Comparison of ENCODE assay signal across 31 cellular contexts in the genomic region with DNA sequence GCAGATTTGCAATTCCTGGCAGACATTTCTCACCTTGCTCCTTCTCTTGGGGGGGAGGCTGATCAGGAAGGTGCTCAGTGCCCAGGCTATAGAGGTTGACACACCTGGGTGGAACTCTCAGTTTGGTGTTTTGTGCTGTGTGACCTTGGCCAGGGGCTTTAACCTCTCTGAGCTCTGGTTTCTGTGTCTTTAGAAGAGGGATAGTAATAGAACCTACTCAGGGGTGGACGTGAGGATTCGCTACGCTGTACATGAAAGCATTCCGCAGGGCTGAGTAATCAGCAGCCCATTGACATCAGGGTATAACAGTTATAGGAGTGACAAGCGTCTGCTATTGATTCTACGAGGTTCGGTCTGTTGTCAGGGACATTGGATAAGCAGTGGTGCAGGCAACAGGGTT.
DNase-seq lines count a peak whose midpoint lies in the region; ATAC-seq, FAIRE-seq and TF ChIP-seq lines count a peak whose summit lies in the region.
"Had no signal": no experiment of that assay in that cellular context is flagged by ENCODE, and none has a peak within 500 bp of the region (broad histone marks: within the 10 kb centered on the region; RNA-seq: fewer than 3 reads in every experiment).

No MANE protein-coding gene starts in this region.

- TF ChIP-seq POLR2A in lower leg skin (IDR thresholded peaks at IDR 0.05) (no peak), erythroblast (IDR thresholded peaks at IDR 0.05; ENCODE audit: low read length) (no peak)

- intact Hi-C loops in lower leg skin (cut with DNase I; ENCODE audit: low total_unique reads) = no loop called here

- H3K27me3 ChIP-seq in bronchial epithelial cell (ENCODE audit: control insufficient read depth, insufficient read depth, low read length) = no peaks in the 10 kb centered on the region
- H3K27me3 ChIP-seq in smooth muscle cell (ENCODE audit: low read depth) = no peaks in the 10 kb centered on the region
- H3K27me3 ChIP-seq: BLaER1 treated with 17β-estradiol and CSF1 and Interleukin-3, amounts not matched to agents 10 nM and 100 nM had no signal

- ATAC-seq in natural killer cell treated with Interleukin-12 subunit alpha and Interleukin-12 subunit beta and Interleukin-15 and Interleukin-18, amount 100 ng/mL, for 72 hours = no peak
- ATAC-seq: left ventricle myocardium superior; naive thymus-derived CD8-positive, alpha-beta T cell; stimulated activated naive B cell treated with anti-CD40 and anti-IgM and Interleukin-4, amounts not matched to agents 10 μg/mL and 1 μg/mL and 100 μg/mL, for 72 hours had no signal

- H3K4me2 ChIP-seq in smooth muscle cell = no peak overlapping the region
- H3K4me2 ChIP-seq: PC-9 had no signal

- H3K27ac Mint-ChIP-seq in nephron = peak overlapping the region; percentile 28 to 36 (median 30)
- no peak overlapping the region for H3K27ac Mint-ChIP-seq in natural killer cell treated with Interleukin-12 subunit alpha and Interleukin-12 subunit beta and Interleukin-15 and Interleukin-18, amount 100 ng/mL, for 72 hours
- H3K27ac Mint-ChIP-seq: activated CD4-positive, alpha-beta memory T cell treated with anti-CD3 and anti-CD28 coated beads, Interleukin-2, amount 10 ng/mL, durations not matched to agents 7 days and 5 days; activated naive CD4-positive, alpha-beta T cell treated with anti-CD3 and anti-CD28 coated beads for 36 hours; naive thymus-derived CD8-positive, alpha-beta T cell; stimulated activated naive B cell treated with anti-CD40 and anti-IgM and Interleukin-4, amounts not matched to agents 10 μg/mL and 1 μg/mL and 100 μg/mL, for 72 hours; type B pancreatic cell had no signal

- TF ChIP-seq CTCF in bronchial epithelial cell (IDR thresholded peaks at IDR 0.05; ENCODE audit: insufficient read depth, low read length, severe bottlenecking) (no peak), nephron (IDR thresholded peaks at IDR 0.05; ENCODE audit: unreplicated experiment in 3 of 3) (no peak), smooth muscle cell (IDR thresholded peaks at IDR 0.05; ENCODE audit: borderline replicate concordance, insufficient read depth, poor library complexity, severe bottlenecking) (no peak), lower leg skin (IDR thresholded peaks at IDR 0.05) (no peak)

- DNase-seq in EH (ENCODE audit: low read depth) = peak; percentile 17
- DNase-seq in LoVo (ENCODE audit: low spot score) = peak; percentile 31
- DNase-seq in bronchial epithelial cell (ENCODE audit: low read depth) = peak; percentile 23
- DNase-seq in natural killer cell treated with Interleukin-12 subunit alpha and Interleukin-12 subunit beta and Interleukin-15 and Interleukin-18, amount 100 ng/mL, for 72 hours (ENCODE audit: low spot score) = no peak
- no peak for DNase-seq in smooth muscle cell (lab: John Stamatoyannopoulos, UW; ENCODE audit: unreplicated experiment)
- DNase-seq in lower leg skin (ENCODE audit: low spot score in 2 of 2) = no peak
- DNase-seq in erythroblast (lab: John Stamatoyannopoulos, UW) = no peak
- DNase-seq: activated CD4-positive, alpha-beta memory T cell treated with anti-CD3 and anti-CD28 coated beads, Interleukin-2, amount 10 ng/mL, durations not matched to agents 7 days and 5 days; activated CD8-positive, alpha-beta memory T cell treated with anti-CD3 and anti-CD28 coated beads, Interleukin-2, amount 50 U/mL, for 4 hours; activated naive CD4-positive, alpha-beta T cell treated with anti-CD3 and anti-CD28 coated beads for 36 hours; adrenal gland; dorsolateral prefrontal cortex; left ventricle myocardium superior; naive thymus-derived CD8-positive, alpha-beta T cell; NCI-H146; NCI-H226; NCI-H526 treated with DMSO at 0.1 percent for 48 hours; NK-92 treated with Interleukin-12 subunit alpha and Interleukin-12 subunit beta, amount 100 ng/mL, for 24 hours; PC-9; Right ventricle myocardium superior; stimulated activated naive B cell treated with anti-CD40 and anti-IgM and Interleukin-4, amounts not matched to agents 10 μg/mL and 1 μg/mL and 100 μg/mL, for 72 hours; substantia nigra; T-helper 2 cell had no signal

- H3K4me1 ChIP-seq in smooth muscle cell (ENCODE audit: low read depth) = no peaks in the 10 kb centered on the region
- H3K4me1 ChIP-seq: adrenal gland, Caco-2 had no signal

- H2AFZ ChIP-seq in smooth muscle cell (ENCODE audit: low read depth) = no peak overlapping the region
- H2AFZ ChIP-seq: PC-9 had no signal

- H3K9me3 Mint-ChIP-seq in nephron = no peaks in the 10 kb centered on the region
- no peaks in the 10 kb centered on the region for H3K9me3 Mint-ChIP-seq in natural killer cell treated with Interleukin-12 subunit alpha and Interleukin-12 subunit beta and Interleukin-15 and Interleukin-18, amount 100 ng/mL, for 72 hours
- H3K9me3 Mint-ChIP-seq: activated CD4-positive, alpha-beta memory T cell treated with anti-CD3 and anti-CD28 coated beads, Interleukin-2, amount 10 ng/mL, durations not matched to agents 7 days and 5 days; activated naive CD4-positive, alpha-beta T cell treated with anti-CD3 and anti-CD28 coated beads for 36 hours; naive thymus-derived CD8-positive, alpha-beta T cell; stimulated activated naive B cell treated with anti-CD40 and anti-IgM and Interleukin-4, amounts not matched to agents 10 μg/mL and 1 μg/mL and 100 μg/mL, for 72 hours; type B pancreatic cell had no signal

- H3K36me3 Mint-ChIP-seq in nephron (ENCODE audit: low read depth) = no peaks in the 10 kb centered on the region
- no peaks in the 10 kb centered on the region for H3K36me3 Mint-ChIP-seq in natural killer cell treated with Interleukin-12 subunit alpha and Interleukin-12 subunit beta and Interleukin-15 and Interleukin-18, amount 100 ng/mL, for 72 hours
- H3K36me3 Mint-ChIP-seq: naive thymus-derived CD8-positive, alpha-beta T cell; stimulated activated naive B cell treated with anti-CD40 and anti-IgM and Interleukin-4, amounts not matched to agents 10 μg/mL and 1 μg/mL and 100 μg/mL, for 72 hours; type B pancreatic cell had no signal

- H3K27me3 Mint-ChIP-seq in nephron (ENCODE audit: low read depth) = peaks cover 5% of the 10 kb centered on the region
- H3K27me3 Mint-ChIP-seq in natural killer cell treated with Interleukin-12 subunit alpha and Interleukin-12 subunit beta and Interleukin-15 and Interleukin-18, amount 100 ng/mL, for 72 hours = peaks cover 9 to 16% of the 10 kb centered on the region in 2 donors

- H3K4me1 Mint-ChIP-seq in nephron = peaks cover 37% of the 10 kb centered on the region
- H3K4me1 Mint-ChIP-seq in natural killer cell treated with Interleukin-12 subunit alpha and Interleukin-12 subunit beta and Interleukin-15 and Interleukin-18, amount 100 ng/mL, for 72 hours (ENCODE audit: low read depth in 2 of 2) = no peaks in the 10 kb centered on the region
- H3K4me1 Mint-ChIP-seq: stimulated activated naive B cell treated with anti-CD40 and anti-IgM and Interleukin-4, amounts not matched to agents 10 μg/mL and 1 μg/mL and 100 μg/mL, for 72 hours had no signal

- H3K4me3 ChIP-seq in bronchial epithelial cell (ENCODE audit: low read depth, low read length) = no peak overlapping the region
- no peak overlapping the region for H3K4me3 ChIP-seq in smooth muscle cell
- no peak overlapping the region for H3K4me3 ChIP-seq in lower leg skin (ENCODE audit: low read depth, poor library complexity, severe bottlenecking)
- H3K4me3 ChIP-seq: adrenal gland; BLaER1 treated with 17β-estradiol and CSF1 and Interleukin-3, amounts not matched to agents 10 nM and 100 nM; dorsolateral prefrontal cortex; PC-9; skin epidermis had no signal

- no peak overlapping the region for H3K27ac ChIP-seq in smooth muscle cell (ENCODE audit: low read depth)
- H3K27ac ChIP-seq: adrenal gland; BLaER1 treated with 17β-estradiol and CSF1 and Interleukin-3, amounts not matched to agents 10 nM and 100 nM; HL-60; PC-9; skin epidermis had no signal

- no peak overlapping the region for H3K9ac ChIP-seq in smooth muscle cell (ENCODE audit: low read depth)
- H3K9ac ChIP-seq: BLaER1 treated with 17β-estradiol and CSF1 and Interleukin-3, amounts not matched to agents 10 nM and 100 nM had no signal

- H3K4me3 Mint-ChIP-seq in nephron = peak overlapping the region in 1 of 3 experiments; percentile 2
- no peak overlapping the region for H3K4me3 Mint-ChIP-seq in natural killer cell treated with Interleukin-12 subunit alpha and Interleukin-12 subunit beta and Interleukin-15 and Interleukin-18, amount 100 ng/mL, for 72 hours
- H3K4me3 Mint-ChIP-seq: activated CD4-positive, alpha-beta memory T cell treated with anti-CD3 and anti-CD28 coated beads, Interleukin-2, amount 10 ng/mL, durations not matched to agents 7 days and 5 days; activated naive CD4-positive, alpha-beta T cell treated with anti-CD3 and anti-CD28 coated beads for 36 hours; naive thymus-derived CD8-positive, alpha-beta T cell; stimulated activated naive B cell treated with anti-CD40 and anti-IgM and Interleukin-4, amounts not matched to agents 10 μg/mL and 1 μg/mL and 100 μg/mL, for 72 hours; type B pancreatic cell had no signal

- no peaks in the 10 kb centered on the region for H3K9me3 ChIP-seq in smooth muscle cell (replicated peaks; ENCODE audit: low read depth)
- H3K9me3 ChIP-seq: adrenal gland; BLaER1 treated with 17β-estradiol and CSF1 and Interleukin-3, amounts not matched to agents 10 nM and 100 nM had no signal

- no peaks in the 10 kb centered on the region for H3F3A ChIP-seq in smooth muscle cell (ENCODE audit: low read depth)

- H3K36me3 ChIP-seq in bronchial epithelial cell (ENCODE audit: control insufficient read depth, insufficient read depth, low read length) = peaks cover 2% of the 10 kb centered on the region
- no peaks in the 10 kb centered on the region for H3K36me3 ChIP-seq in smooth muscle cell (ENCODE audit: low read depth)
- H3K36me3 ChIP-seq: adrenal gland; BLaER1 treated with 17β-estradiol and CSF1 and Interleukin-3, amounts not matched to agents 10 nM and 100 nM had no signal

- H3K79me2 ChIP-seq in smooth muscle cell (ENCODE audit: low read depth) = no peaks in the 10 kb centered on the region

- H4K20me1 ChIP-seq in smooth muscle cell (ENCODE audit: low read depth) = no peaks in the 10 kb centered on the region

- WGBS in smooth muscle cell (ENCODE audit: low lambda C conversion rate) = 19% methylated on average over 7 of the region's 7 CpGs
- WGBS in lower leg skin, 2 donors = 30 to 45% methylated on average over 7 of the region's 7 CpGs

- FAIRE-seq in bronchial epithelial cell (lab: Jason Lieb, UNC) = no peak
- FAIRE-seq: endothelial cell of umbilical vein, H54 had no signal

Comparison
In these comparisons a context has a peak if more than half of its experiments do, and no peak if none do; other contexts are left out.
1. DNase-seq: peak in EH (single experiment), LoVo (single experiment) and bronchial epithelial cell (single experiment); none in natural killer cell treated with Interleukin-12 subunit alpha and Interleukin-12 subunit beta and Interleukin-15 and Interleukin-18, amount 100 ng/mL, for 72 hours (single experiment), smooth muscle cell (single experiment), lower leg skin (0 of 2) and erythroblast (0 of 2).
2. H3K27ac Mint-ChIP-seq: peak in nephron (3 of 3); none in natural killer cell treated with Interleukin-12 subunit alpha and Interleukin-12 subunit beta and Interleukin-15 and Interleukin-18, amount 100 ng/mL, for 72 hours (0 of 2).